Comparison of ENCODE assay signal across 8 cellular contexts in the genomic region with DNA sequence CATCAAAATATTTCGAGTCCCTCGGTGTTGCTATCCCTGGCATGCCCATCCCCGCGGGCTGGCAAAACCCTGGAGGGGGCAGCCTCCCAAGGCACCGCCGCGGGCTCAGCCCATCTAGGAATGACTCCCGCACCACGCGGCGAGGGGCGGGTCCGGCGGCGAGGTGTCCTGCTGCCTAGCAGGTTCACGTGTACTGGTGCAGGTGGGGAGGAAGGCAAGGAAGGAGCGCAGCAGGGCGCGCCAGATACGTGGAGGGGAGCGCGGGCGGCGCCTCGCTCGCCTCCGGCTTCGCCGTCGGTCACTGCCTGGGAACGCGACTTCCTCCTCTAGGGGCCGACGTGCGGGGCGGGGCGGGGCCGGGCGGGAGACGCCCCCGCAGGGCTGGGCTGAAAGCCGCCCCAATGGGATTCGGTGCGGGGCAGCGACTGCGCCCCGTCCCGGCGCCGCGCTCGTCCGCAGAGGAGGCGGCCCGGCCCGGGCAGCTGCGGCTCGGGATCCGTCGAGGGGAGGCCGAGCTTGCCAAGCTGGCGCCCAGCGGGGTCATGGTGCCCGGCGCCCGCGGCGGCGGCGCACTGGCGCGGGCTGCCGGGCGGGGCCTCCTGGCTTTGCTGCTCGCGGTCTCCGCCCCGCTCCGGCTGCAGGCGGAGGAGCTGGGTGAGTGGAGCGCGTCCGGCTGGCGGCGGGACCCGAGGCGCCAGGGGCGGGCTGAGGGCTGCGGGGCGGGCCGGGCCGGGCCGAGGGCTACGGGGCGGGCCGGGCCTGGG. TPM values are rescaled to one million over a fixed set of nuclear protein-coding genes. Genes with fewer than 3 reads are reported as not detected.
A peak's percentile ranks its signal among the peaks of the same experiment; 100 is the strongest.
DNase-seq lines count a peak whose midpoint lies in the region; ATAC-seq and TF ChIP-seq lines count a peak whose summit lies in the region.

A gene (plus strand): TSS at position 435 of the 764 bp plus-strand sequence. CDS start 108 bp downstream, at position 543.

- no peaks in the 10 kb centered on the region for H3K9me3 ChIP-seq in lung (ENCODE audit: control insufficient read depth in 2 of 2, insufficient read depth in 1 of 2, low read length in 1 of 2)

- no peaks in the 10 kb centered on the region for H3K27me3 ChIP-seq in lung (ENCODE audit: control insufficient read depth, insufficient read depth)

- H3K27ac Mint-ChIP-seq in activated CD4-positive, alpha-beta memory T cell treated with anti-CD3 and anti-CD28 coated beads for 36 hours: no peak within 1 kb of the TSS

- CTCF ChIA-PET in activated CD4-positive, alpha-beta memory T cell treated with anti-CD3 and anti-CD28 coated beads for 36 hours (lab: Charles Lee): interaction anchor here (0.7 to 4.9 kb wide), 4 partner anchors 32 to 123 kb away, joined by 3 to 34 read pairs (median 6); no protein-coding TSS in a partner anchor

- no peaks in the 10 kb centered on the region for H3K36me3 Mint-ChIP-seq in activated CD4-positive, alpha-beta memory T cell treated with anti-CD3 and anti-CD28 coated beads for 36 hours

- POLR2A ChIA-PET in activated CD4-positive, alpha-beta memory T cell treated with anti-CD3 and anti-CD28 coated beads for 36 hours (lab: Charles Lee): interaction anchor here (1.4 to 2.3 kb wide), 3 partner anchors 66 to 120 kb away, joined by 4 to 17 read pairs (median 8); a partner anchor contains a TSS

- H3K9me3 Mint-ChIP-seq in activated CD4-positive, alpha-beta memory T cell treated with anti-CD3 and anti-CD28 coated beads for 36 hours: no peaks in the 10 kb centered on the region

- no peak for TF ChIP-seq CTCF in lung (IDR thresholded peaks at IDR 0.05; ENCODE audit: control extremely low read depth, extremely low read depth)

- peak; percentile 67 for ATAC-seq in GM18873 (IDR thresholded peaks at IDR 0.05; ENCODE audit: low FRiP score, unreplicated experiment)
- ATAC-seq in HG03095 (IDR thresholded peaks at IDR 0.05; ENCODE audit: unreplicated experiment): peak; percentile 68
- peak; percentile 87 for ATAC-seq in lung (ENCODE audit: insufficient read depth, low FRiP score)

- peak within 1 kb of the TSS; percentile 48 for H3K4me3 ChIP-seq in lung

- WGBS in lung, 2 donors: 0 to 1% methylated on average over 43 to 96 of the region's 96 CpGs

- DNase-seq in AG08396 (ENCODE audit: low spot score) (peak; percentile 93), NCI-H526 treated with DMSO at 0.1 percent for 48 hours (lab: John Stamatoyannopoulos, UW) (peak; percentile 49), lung (ENCODE audit: low spot score) (peak; percentile 79)
- DNase-seq in activated CD4-positive, alpha-beta memory T cell treated with anti-CD3 and anti-CD28 coated beads for 36 hours: peak; percentile 74
- peak; percentile 30 for DNase-seq in effector CD8-positive, alpha-beta T cell (lab: John Stamatoyannopoulos, UW)
- peak; percentile 11 for DNase-seq in stimulated activated CD8-positive, alpha-beta memory T cell treated with anti-CD3 and anti-CD28 coated beads, Interleukin-12 subunit alpha, Interleukin-12 subunit beta, amount 100 ng/mL, for 1 hour (ENCODE audit: low read depth)

- H3K27ac ChIP-seq in lung (ENCODE audit: low read depth in 1 of 2, low read length in 1 of 2): peak within 1 kb of the TSS; percentile 90 to 95

- H3K4me1 ChIP-seq in lung (ENCODE audit: control insufficient read depth in 2 of 2, insufficient read depth in 2 of 2, low read length in 2 of 2): peaks cover 0 to 4% of the 10 kb centered on the region in 2 donors

- intact Hi-C loops in activated CD4-positive, alpha-beta memory T cell treated with anti-CD3 and anti-CD28 coated beads for 36 hours (cut with micrococcal nuclease): loop anchor here (1.0 to 10.0 kb wide), 5 partner anchors 18 to 1412 kb away; a partner anchor contains a TSS

- H3K4me1 Mint-ChIP-seq in activated CD4-positive, alpha-beta memory T cell treated with anti-CD3 and anti-CD28 coated beads for 36 hours (ENCODE audit: low read depth): peaks cover 12% of the 10 kb centered on the region

- no peaks in the 10 kb centered on the region for H3K36me3 ChIP-seq in lung (ENCODE audit: control insufficient read depth in 2 of 2, insufficient read depth in 2 of 2, low read length in 2 of 2)

- H3K4me3 Mint-ChIP-seq in activated CD4-positive, alpha-beta memory T cell treated with anti-CD3 and anti-CD28 coated beads for 36 hours: peak within 1 kb of the TSS; percentile 82

- H3K27me3 Mint-ChIP-seq in activated CD4-positive, alpha-beta memory T cell treated with anti-CD3 and anti-CD28 coated beads for 36 hours: peaks cover 23% of the 10 kb centered on the region

RNA-seq across cellular contexts. Expression of the gene that starts here (rescaled TPM):
- 1 to 10 TPM; 4.4 to 4.5 TPM for total RNA-seq in activated CD4-positive, alpha-beta memory T cell treated with anti-CD3 and anti-CD28 coated beads for 36 hours
- total RNA-seq in lung: 10 to 100 TPM; 14.6 to 38.1 TPM
- 10 to 100 TPM; 10.0 to 11.4 TPM for polyA plus RNA-seq in lung

Comparison
In these comparisons a context has a peak if more than half of its experiments do, and no peak if none do; other contexts are left out.
1. Peak in every context shown above with its lines: DNase-seq, ATAC-seq, H3K4me3 ChIP-seq and H3K27ac ChIP-seq.
2. DNase-seq: peak in every context shown above with its lines; median percentile 93 in AG08396; 79 in lung; 74 in activated CD4-positive, alpha-beta memory T cell treated with anti-CD3 and anti-CD28 coated beads for 36 hours; 49 in NCI-H526 treated with DMSO at 0.1 percent for 48 hours; 30 in effector CD8-positive, alpha-beta T cell; 11 in stimulated activated CD8-positive, alpha-beta memory T cell treated with anti-CD3 and anti-CD28 coated beads, Interleukin-12 subunit alpha, Interleukin-12 subunit beta, amount 100 ng/mL, for 1 hour.